In genomic region chr6:109979033-109979921, GRCh38 we compare ENCODE assay signal across 16 cellular contexts. TPM values are rescaled to one million over a fixed set of nuclear protein-coding genes. Genes with fewer than 3 reads are reported as not detected.
DNase-seq lines count a peak whose midpoint lies in the region; ATAC-seq and TF ChIP-seq lines count a peak whose summit lies in the region.
"Had no signal": no experiment of that assay in that cellular context is flagged by ENCODE, and none has a peak within 500 bp of the region (broad histone marks: within the 10 kb centered on the region; RNA-seq: fewer than 3 reads in every experiment).

No MANE protein-coding gene starts in this region.

- no peaks in the 10 kb centered on the region for H3K9me3 ChIP-seq in hepatocyte (ENCODE audit: low read depth)
- H3K9me3 ChIP-seq in upper lobe of right lung, result no peaks in the 10 kb centered on the region

- ATAC-seq in upper lobe of right lung, result no peak
- ATAC-seq in HG02798 (IDR thresholded peaks at IDR 0.05; ENCODE audit: poor library complexity, unreplicated experiment), result no peak

- H3K4me3 ChIP-seq in hepatocyte (no peak overlapping the region), upper lobe of right lung (no peak overlapping the region)

- H3K36me3 ChIP-seq in hepatocyte (replicated peaks; ENCODE audit: insufficient read depth, low read depth), result no peaks in the 10 kb centered on the region
- H3K36me3 ChIP-seq in upper lobe of right lung, result no peaks in the 10 kb centered on the region

- peaks cover 7% of the 10 kb centered on the region for H3K4me1 ChIP-seq in hepatocyte (ENCODE audit: insufficient read depth)
- no peaks in the 10 kb centered on the region for H3K4me1 ChIP-seq in upper lobe of right lung

- peak; percentile 24 to 25 for DNase-seq in SHP77 (lab: John Stamatoyannopoulos, UW)
- DNase-seq in SHP77 treated with DMSO at 0.1 percent for 48 hours (lab: John Stamatoyannopoulos, UW), result no peak
- DNase-seq in SK-N-DZ (ENCODE audit: low spot score), result peak; percentile 8
- DNase-seq in hepatocyte (ENCODE audit: low spot score), result no peak
- DNase-seq in upper lobe of right lung, result peak; percentile 54
- DNase-seq in activated CD4-positive, alpha-beta T cell treated with anti-CD3 and anti-CD28 coated beads, Interleukin-2, amount 50 U/mL, for 4 hours, result no peak
- DNase-seq in GF-D8 (lab: John Stamatoyannopoulos, UW), result no peak
- DNase-seq: DMS153 had no signal

- H3K4me2 ChIP-seq in hepatocyte, result peak overlapping the region; percentile 76

- no peaks in the 10 kb centered on the region for H4K20me1 ChIP-seq in hepatocyte (ENCODE audit: insufficient read depth, poor library complexity, severe bottlenecking)

- H3K79me2 ChIP-seq in hepatocyte, result no peaks in the 10 kb centered on the region

- H3K9me2 ChIP-seq in hepatocyte (replicated peaks; ENCODE audit: insufficient read depth), result no peaks in the 10 kb centered on the region

- no peak overlapping the region for H2AFZ ChIP-seq in hepatocyte

- peaks cover 78% of the 10 kb centered on the region for H3K27me3 ChIP-seq in hepatocyte
- H3K27me3 ChIP-seq in upper lobe of right lung, result peaks cover 36% of the 10 kb centered on the region

- intact Hi-C loops in upper lobe of right lung (cut with DNase I), result no loop called here

- WGBS in hepatocyte (ENCODE audit: low lambda C conversion rate, missing lambda C conversion rate), result 28% methylated on average over 80 of the region's 81 CpGs

- no peak for TF ChIP-seq CTCF in hepatocyte (IDR thresholded peaks at IDR 0.05; ENCODE audit: poor library complexity)
- TF ChIP-seq CTCF in upper lobe of right lung (IDR thresholded peaks at IDR 0.05), result no peak

- no peak overlapping the region for H3K27ac ChIP-seq in hepatocyte
- no peak overlapping the region for H3K27ac ChIP-seq in upper lobe of right lung
- H3K27ac ChIP-seq: RWPE1 had no signal

RNA-seq across cellular contexts. Expression of gene GPR6, which starts 1.2 kb away (rescaled TPM):
- 0.46 TPM in 1 of 2 replicates, not detected in the other for polyA plus RNA-seq in SK-N-DZ (2014; cell fraction: cytosol; rRNA removed)
- not detected in 2 replicates for polyA plus RNA-seq in SK-N-DZ (2014; cell fraction: nucleus; rRNA removed)
- total RNA-seq in hepatocyte (not detected in 2 replicates), upper lobe of right lung (not detected)
- polyA plus RNA-seq in hepatocyte, result not detected in 2 replicates
- total RNA-seq: activated naive CD8-positive, alpha-beta T cell treated with anti-CD3 and anti-CD28 coated beads, Interleukin-2, amount 10 ng/mL, durations not matched to agents 7 days and 5 days; HT-29; left cardiac atrium; NCI-H460; posterior vena cava; T-helper 17 cell had no signal

Comparison
In these comparisons a context has a peak if more than half of its experiments do, and no peak if none do; other contexts are left out.
1. DNase-seq: peak in SHP77 (2 of 2), SK-N-DZ (single experiment) and upper lobe of right lung (single experiment); none in SHP77 treated with DMSO at 0.1 percent for 48 hours (single experiment), hepatocyte (single experiment), activated CD4-positive, alpha-beta T cell treated with anti-CD3 and anti-CD28 coated beads, Interleukin-2, amount 50 U/mL, for 4 hours (0 of 2) and GF-D8 (single experiment).